Comparison of ENCODE assay signal across 23 cellular contexts in the genomic region with DNA sequence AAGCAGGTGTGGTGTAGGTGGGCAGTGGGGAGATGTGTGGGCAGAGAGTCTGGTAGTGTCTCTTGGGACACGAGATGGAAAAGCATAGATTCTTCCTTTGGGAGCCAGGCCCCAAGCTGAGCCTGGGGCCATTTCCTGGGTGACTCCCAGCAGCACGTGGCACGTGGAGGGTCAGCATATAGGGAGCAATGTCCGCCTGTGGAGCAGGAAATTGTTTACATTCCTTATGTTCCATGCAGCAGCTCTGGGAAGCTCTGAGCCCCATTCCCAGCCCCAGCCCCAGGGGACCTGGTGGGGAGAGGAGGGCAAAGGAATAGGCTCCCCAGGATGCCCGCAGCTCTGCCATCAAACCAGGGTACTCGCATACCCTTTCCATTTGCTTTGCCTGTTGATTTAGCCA. TPM values are rescaled to one million over a fixed set of nuclear protein-coding genes. Genes with fewer than 3 reads are reported as not detected.
DNase-seq lines count a peak whose midpoint lies in the region; ATAC-seq and TF ChIP-seq lines count a peak whose summit lies in the region.
"Had no signal": no experiment of that assay in that cellular context is flagged by ENCODE, and none has a peak within 500 bp of the region (broad histone marks: within the 10 kb centered on the region; RNA-seq: fewer than 3 reads in every experiment).

No MANE protein-coding gene starts in this region.

- no peaks in the 10 kb centered on the region for H3K9me3 ChIP-seq in mucosa of descending colon
- H3K9me3 ChIP-seq: pancreas, vagina had no signal

- intact Hi-C loops in mucosa of descending colon (cut with DNase I, micrococcal nuclease) = no loop called here

- no peaks in the 10 kb centered on the region for H3K36me3 ChIP-seq in mucosa of descending colon (ENCODE audit: low read depth)
- H3K36me3 ChIP-seq: pancreas, vagina had no signal

- no peak overlapping the region for H3K4me3 ChIP-seq in cardiac fibroblast (replicated peaks in 1 of 2; ENCODE audit: low read depth in 2 of 2, low read length in 2 of 2)
- H3K4me3 ChIP-seq in mucosa of descending colon = no peak overlapping the region
- H3K4me3 ChIP-seq: pancreas, vagina had no signal

- no peak for ATAC-seq in mucosa of descending colon
- ATAC-seq: activated CD4-positive, alpha-beta T cell treated with anti-CD3 and anti-CD28 coated beads for 36 hours; activated T-cell treated with anti-CD3 and anti-CD28 coated beads, Interleukin-2, amount 50 U/mL, for 4 hours; naive thymus-derived CD8-positive, alpha-beta T cell; PC-3; right cardiac atrium had no signal

- DNase-seq in ELF-1 (ENCODE audit: low read depth, low spot score) (peak; percentile 31), cardiac fibroblast (ENCODE audit: low read depth in 2 of 2) (peak; percentile 37 to 51), hepatic stellate cell (ENCODE audit: low spot score) (peak; percentile 59), NCI-H345 (lab: John Stamatoyannopoulos, UW) (no peak), mucosa of descending colon (no peak)
- no peak for DNase-seq in activated naive CD4-positive, alpha-beta T cell (lab: John Stamatoyannopoulos, UW)
- DNase-seq: activated CD4-positive, alpha-beta T cell treated with anti-CD3 and anti-CD28 coated beads for 36 hours; activated naive CD4-positive, alpha-beta T cell treated with anti-CD3 and anti-CD28 coated beads, Interleukin-2, amount 10 ng/mL, durations not matched to agents 7 days and 5 days; activated T-cell treated with anti-CD3 and anti-CD28 coated beads, Interleukin-2, amount 50 U/mL, for 4 hours; central memory CD4-positive, alpha-beta T cell; Kasumi-1; naive thymus-derived CD8-positive, alpha-beta T cell; NCI-H1930; pancreas; PC-3; right cardiac atrium; SHP77 treated with DMSO at 0.1 percent for 48 hours; stimulated activated CD4-positive, alpha-beta T cell treated with anti-CD3 and anti-CD28 coated beads, Interleukin-15, amount 100 ng/mL, for 24 hours; stimulated activated CD8-positive, alpha-beta memory T cell treated with anti-CD3 and anti-CD28 coated beads, Interleukin-4, amount 100 ng/mL, for 48 hours had no signal

- H3K27ac ChIP-seq in temporal lobe (ENCODE audit: low read depth, low read length) = peak overlapping the region; percentile 11
- H3K27ac ChIP-seq: epithelial cell of prostate, pancreas, vagina had no signal

- no peaks in the 10 kb centered on the region for H3K4me1 ChIP-seq in mucosa of descending colon (ENCODE audit: low read depth)

- TF ChIP-seq CTCF in cardiac fibroblast (IDR thresholded peaks at IDR 0.05; ENCODE audit: low read depth, low read length) (no peak), mucosa of descending colon (IDR thresholded peaks at IDR 0.05) (no peak)

RNA-seq across cellular contexts. Expression of a gene that starts 57.6 kb away (rescaled TPM):
- total RNA-seq in temporal lobe (10.1 TPM), mucosa of descending colon (10 to 100 TPM in 1 of 3 donors, 1 to 10 TPM in 2; 6.1 to 27.8 (median 9.1) TPM)
- total RNA-seq: activated CD4-positive, alpha-beta T cell treated with anti-CD3 and anti-CD28 coated beads for 36 hours; activated CD8-positive, alpha-beta memory T cell treated with anti-CD3 and anti-CD28 coated beads for 36 hours; naive thymus-derived CD8-positive, alpha-beta T cell; PC-3 had no signal

Comparison
In these comparisons a context has a peak if more than half of its experiments do, and no peak if none do; other contexts are left out.
1. DNase-seq: peak in ELF-1 (single experiment), cardiac fibroblast (2 of 2) and hepatic stellate cell (single experiment); none in activated naive CD4-positive, alpha-beta T cell (0 of 4), NCI-H345 (single experiment) and mucosa of descending colon (0 of 3).